ENCODE assay signal across 32 cellular contexts in genomic region chr19:38673030-38673429, GRCh38. TPM values are rescaled to one million over a fixed set of nuclear protein-coding genes. Genes with fewer than 3 reads are reported as not detected.
DNase-seq lines count a peak whose midpoint lies in the region; ATAC-seq and TF ChIP-seq lines count a peak whose summit lies in the region.
"Had no signal": no experiment of that assay in that cellular context is flagged by ENCODE, and none has a peak within 500 bp of the region (broad histone marks: within the 10 kb centered on the region; RNA-seq: fewer than 3 reads in every experiment).

No MANE protein-coding gene starts in this region.

- 82 to 90% (median 87%) methylated on average over 4 of the region's 4 CpGs for WGBS in heart left ventricle, 4 donors

- no peak overlapping the region for H3K4me3 Mint-ChIP-seq in progenitor cell of endocrine pancreas (ENCODE audit: low read depth)
- no peak overlapping the region for H3K4me3 Mint-ChIP-seq in type B pancreatic cell
- H3K4me3 Mint-ChIP-seq: activated CD8-positive, alpha-beta T cell treated with anti-CD3 and anti-CD28 coated beads, Interleukin-2, amount 10 ng/mL, durations not matched to agents 7 days and 5 days; activated naive CD4-positive, alpha-beta T cell treated with anti-CD3 and anti-CD28 coated beads, Interleukin-2, amount 50 U/mL, for 24 hours; activated T-helper 17 cell treated with anti-CD3 and anti-CD28 coated beads, Interleukin-2, amount 50 U/mL, for 72 hours; CD14-positive monocyte; memory B cell; stimulated activated effector memory CD8-positive, alpha-beta T cell treated with anti-CD3 and anti-CD28 coated beads, Interleukin-12 subunit alpha, Interleukin-12 subunit beta, amount 100 ng/mL, for 72 hours had no signal

- no peaks in the 10 kb centered on the region for H3K27me3 ChIP-seq in heart left ventricle
- H3K27me3 ChIP-seq in foreskin keratinocyte = no peaks in the 10 kb centered on the region
- H3K27me3 ChIP-seq: hepatocyte, Peyer's patch, SJCRH30 had no signal

- TF ChIP-seq POLR2A in heart left ventricle (IDR thresholded peaks at IDR 0.05) = no peak

- peaks cover 0 to 18% (median 12%) of the 10 kb centered on the region in 9 donors for H3K36me3 ChIP-seq in heart left ventricle
- H3K36me3 ChIP-seq: Peyer's patch had no signal

- peaks cover 52 to 97% (median 92%) of the 10 kb centered on the region in 12 donors for H3K4me1 ChIP-seq in heart left ventricle
- peaks cover 41% of the 10 kb centered on the region for H3K4me1 ChIP-seq in foreskin keratinocyte

- no peak overlapping the region for H3K4me3 ChIP-seq in heart left ventricle
- H3K4me3 ChIP-seq: hepatocyte, Peyer's patch, SJCRH30 had no signal

- peak overlapping the region; percentile 1 to 99 (median 95) for H3K27ac ChIP-seq in heart left ventricle
- H3K27ac ChIP-seq in foreskin keratinocyte = peak overlapping the region; percentile 23
- H3K27ac ChIP-seq: SJCRH30, VCaP had no signal

- DNase-seq in heart left ventricle (no peak), Right ventricle myocardium inferior (ENCODE audit: missing footprints) (no peak), foreskin keratinocyte (no peak), progenitor cell of endocrine pancreas (ENCODE audit: low spot score, unreplicated experiment) (no peak), type B pancreatic cell (ENCODE audit: extremely low spot score, unreplicated experiment) (no peak), NCI-H187 (lab: John Stamatoyannopoulos, UW) (no peak), occipital lobe (lab: John Stamatoyannopoulos, UW) (no peak)
- DNase-seq: activated CD4-positive, alpha-beta T cell treated with anti-CD3 and anti-CD28 coated beads for 4 hours; activated CD8-positive, alpha-beta T cell treated with anti-CD3 and anti-CD28 coated beads, Interleukin-2, amount 10 ng/mL, durations not matched to agents 7 days and 5 days; Caco-2; caudate nucleus; DMS53; foreskin melanocyte; HCEC 1CT; IMR-90; left colon; NCI-H1436 treated with DMSO at 0.1 percent for 48 hours; NCI-H226; NCI-H69; Peyer's patch; SJCRH30; SW 1271; T-helper 9 cell had no signal

- intact Hi-C loops in heart left ventricle (cut with DNase I) = no loop called here
- intact Hi-C loops in Right ventricle myocardium inferior (cut with DNase I) = no loop called here

- peaks cover 8% of the 10 kb centered on the region for H3K36me3 Mint-ChIP-seq in progenitor cell of endocrine pancreas (ENCODE audit: insufficient read depth)
- peaks cover 29% of the 10 kb centered on the region for H3K36me3 Mint-ChIP-seq in type B pancreatic cell

- H3K4me1 Mint-ChIP-seq in progenitor cell of endocrine pancreas (ENCODE audit: low read depth) = peaks cover 77% of the 10 kb centered on the region
- H3K4me1 Mint-ChIP-seq in type B pancreatic cell (ENCODE audit: unreplicated experiment) = peaks cover 62% of the 10 kb centered on the region

- H3K27ac Mint-ChIP-seq in progenitor cell of endocrine pancreas (peak overlapping the region; percentile 45), type B pancreatic cell (peak overlapping the region; percentile 48)
- H3K27ac Mint-ChIP-seq: activated CD8-positive, alpha-beta T cell treated with anti-CD3 and anti-CD28 coated beads, Interleukin-2, amount 10 ng/mL, durations not matched to agents 7 days and 5 days; activated naive CD4-positive, alpha-beta T cell treated with anti-CD3 and anti-CD28 coated beads, Interleukin-2, amount 50 U/mL, for 24 hours; activated T-helper 17 cell treated with anti-CD3 and anti-CD28 coated beads, Interleukin-2, amount 50 U/mL, for 72 hours; memory B cell had no signal

- no peaks in the 10 kb centered on the region for H3K9me3 ChIP-seq in heart left ventricle
- H3K9me3 ChIP-seq: Caco-2, Peyer's patch, SJCRH30 had no signal

- ATAC-seq in heart left ventricle (no peak), Right ventricle myocardium inferior (no peak), foreskin keratinocyte (no peak), GM19351 (IDR thresholded peaks at IDR 0.05; ENCODE audit: unreplicated experiment) (no peak)
- ATAC-seq: activated CD8-positive, alpha-beta T cell treated with anti-CD3 and anti-CD28 coated beads, Interleukin-2, amount 10 ng/mL, durations not matched to agents 7 days and 5 days; activated T-helper 17 cell treated with anti-CD3 and anti-CD28 coated beads, Interleukin-2, amount 50 U/mL, for 72 hours; left colon; sciatic nerve; stimulated activated effector memory CD8-positive, alpha-beta T cell treated with anti-CD3 and anti-CD28 coated beads, Interleukin-12 subunit alpha, Interleukin-12 subunit beta, amount 100 ng/mL, for 72 hours had no signal

- H3K9me3 Mint-ChIP-seq in progenitor cell of endocrine pancreas (ENCODE audit: low read depth) = no peaks in the 10 kb centered on the region
- H3K9me3 Mint-ChIP-seq in type B pancreatic cell = no peaks in the 10 kb centered on the region
- H3K9me3 Mint-ChIP-seq: activated naive CD4-positive, alpha-beta T cell treated with anti-CD3 and anti-CD28 coated beads, Interleukin-2, amount 50 U/mL, for 24 hours; activated T-helper 17 cell treated with anti-CD3 and anti-CD28 coated beads, Interleukin-2, amount 50 U/mL, for 72 hours; CD14-positive monocyte; memory B cell; stimulated activated effector memory CD8-positive, alpha-beta T cell treated with anti-CD3 and anti-CD28 coated beads, Interleukin-12 subunit alpha, Interleukin-12 subunit beta, amount 100 ng/mL, for 72 hours had no signal

- TF ChIP-seq CTCF in heart left ventricle (IDR thresholded peaks at IDR 0.05) (no peak), foreskin keratinocyte (conservative IDR thresholded peaks at IDR 0.05) (no peak), progenitor cell of endocrine pancreas (IDR thresholded peaks at IDR 0.05; ENCODE audit: unreplicated experiment) (no peak), type B pancreatic cell (conservative IDR thresholded peaks at IDR 0.05) (no peak)

- no peaks in the 10 kb centered on the region for H3K27me3 Mint-ChIP-seq in progenitor cell of endocrine pancreas
- H3K27me3 Mint-ChIP-seq in type B pancreatic cell = no peaks in the 10 kb centered on the region
- H3K27me3 Mint-ChIP-seq: activated T-helper 17 cell treated with anti-CD3 and anti-CD28 coated beads, Interleukin-2, amount 50 U/mL, for 72 hours; memory B cell had no signal

RNA-seq across cellular contexts. Expression of gene ACTN4, which starts 25.6 kb away (rescaled TPM):
- total RNA-seq in heart left ventricle = 100 to 1,000 TPM; 124 to 307 (median 154) TPM
- polyA plus RNA-seq in heart left ventricle = 100 to 1,000 TPM; 100 to 107 TPM
- 145 TPM for total RNA-seq in Right ventricle myocardium inferior
- total RNA-seq in foreskin keratinocyte = 499 and 534 TPM in 2 replicates
- polyA plus RNA-seq in foreskin keratinocyte = 532 and 546 TPM in 2 replicates
- 639 and 657 TPM in 2 replicates for total RNA-seq in progenitor cell of endocrine pancreas
- total RNA-seq in type B pancreatic cell (ENCODE audit: low replicate concordance) = 475 and 776 TPM in 2 replicates
- total RNA-seq in occipital lobe = 53.2 TPM

RNA-seq across cellular contexts. Expression of gene EIF3K, which starts 54.0 kb away (rescaled TPM):
- total RNA-seq in heart left ventricle (1,000 to 10,000 TPM in 1 of 9 donors, 100 to 1,000 TPM in 8; 447 to 1,239 (median 596) TPM), Right ventricle myocardium inferior (660 TPM), foreskin keratinocyte (273 and 286 TPM in 2 replicates), progenitor cell of endocrine pancreas (193 and 203 TPM in 2 replicates), type B pancreatic cell (ENCODE audit: low replicate concordance) (274 and 310 TPM in 2 replicates), occipital lobe (149 TPM)
- polyA plus RNA-seq in heart left ventricle (100 to 1,000 TPM; 761 to 801 TPM), foreskin keratinocyte (377 and 390 TPM in 2 replicates)

RNA-seq across cellular contexts. Expression of gene MAP4K1, which starts 55.3 kb away (rescaled TPM):
- total RNA-seq in heart left ventricle (1 to 10 TPM; 1.2 to 9.9 (median 2.7) TPM), Right ventricle myocardium inferior (3.1 TPM), foreskin keratinocyte (0.21 TPM in 1 of 2 replicates, not detected in the other), progenitor cell of endocrine pancreas (6.7 and 10.9 TPM in 2 replicates), type B pancreatic cell (ENCODE audit: low replicate concordance) (2.4 and 16.8 TPM in 2 replicates), occipital lobe (0.16 TPM)
- polyA plus RNA-seq in heart left ventricle (1 to 10 TPM in 1 of 2 donors, under 1 TPM in 1; 0.69 to 2.7 TPM), foreskin keratinocyte (0.12 and 0.28 TPM in 2 replicates)
- total RNA-seq: IMR-90 had no signal
